16 cellular contexts compared by ENCODE assay signal in genomic region chr11:105297463-105297862, GRCh38.
DNase-seq lines count a peak whose midpoint lies in the region; ATAC-seq and TF ChIP-seq lines count a peak whose summit lies in the region.
"Had no signal": no experiment of that assay in that cellular context is flagged by ENCODE, and none has a peak within 500 bp of the region (broad histone marks: within the 10 kb centered on the region; RNA-seq: fewer than 3 reads in every experiment).

No MANE protein-coding gene starts in this region.

- no peak for ATAC-seq in HG03280 (IDR thresholded peaks at IDR 0.05; ENCODE audit: unreplicated experiment)
- ATAC-seq: left lobe of liver had no signal

- H3K4me3 ChIP-seq in cardiac fibroblast (replicated peaks in 1 of 2; ENCODE audit: low read depth in 2 of 2, low read length in 2 of 2): no peak overlapping the region
- H3K4me3 ChIP-seq: adrenal gland, skin epidermis, tibial nerve had no signal

- no peak for TF ChIP-seq CTCF in cardiac fibroblast (IDR thresholded peaks at IDR 0.05; ENCODE audit: low read depth, low read length)

- DNase-seq in ELR (ENCODE audit: low read depth): peak; percentile 84
- peak; percentile 60 for DNase-seq in M059J (ENCODE audit: low read depth)
- peak; percentile 50 to 59 for DNase-seq in cardiac fibroblast (ENCODE audit: low read depth in 2 of 2)
- DNase-seq in non-pigmented ciliary epithelial cell (ENCODE audit: low read depth): peak; percentile 38
- no peak for DNase-seq in NCI-H510A treated with DMSO at 0.1 percent for 48 hours (lab: John Stamatoyannopoulos, UW)
- no peak for DNase-seq in stimulated activated CD4-positive, alpha-beta T cell treated with anti-CD3 and anti-CD28 coated beads, Interleukin-15, amount 100 ng/mL, for 24 hours
- DNase-seq: activated CD4-positive, alpha-beta T cell treated with anti-CD3 and anti-CD28 coated beads, Interleukin-2, amount 50 U/mL, for 4 hours; adrenal gland; Caco-2; NCI-H2227 treated with DMSO at 0.1 percent for 48 hours; nephron progenitor cell; OCI-M1 had no signal

Comparison
In these comparisons a context has a peak if more than half of its experiments do, and no peak if none do; other contexts are left out.
1. DNase-seq: peak in ELR (single experiment), M059J (single experiment), cardiac fibroblast (2 of 2) and non-pigmented ciliary epithelial cell (single experiment); none in NCI-H510A treated with DMSO at 0.1 percent for 48 hours (single experiment) and stimulated activated CD4-positive, alpha-beta T cell treated with anti-CD3 and anti-CD28 coated beads, Interleukin-15, amount 100 ng/mL, for 24 hours (single experiment).